ENCODE assay signal across 29 cellular contexts in genomic region chr2:218072002-218072401, GRCh38. TPM values are rescaled to one million over a fixed set of nuclear protein-coding genes. Genes with fewer than 3 reads are reported as not detected.
"Had no signal": no experiment of that assay in that cellular context is flagged by ENCODE, and none has a peak within 500 bp of the region (broad histone marks: within the 10 kb centered on the region; RNA-seq: fewer than 3 reads in every experiment).

No MANE protein-coding gene starts in this region.

- H3K36me3 Mint-ChIP-seq: mesothelial cell of epicardium had no signal

- H3K9me3 ChIP-seq: colonic mucosa, esophagus squamous epithelium, gastrocnemius medialis, heart right ventricle, left lung, lower lobe of right lung, mucosa of descending colon had no signal

- H3K36me3 ChIP-seq: colonic mucosa, esophagus squamous epithelium, gastrocnemius medialis, heart right ventricle, left lung, lower lobe of right lung had no signal

- H3K9me3 Mint-ChIP-seq: mesothelial cell of epicardium had no signal

- H3K27ac ChIP-seq: colonic mucosa, dorsolateral prefrontal cortex, esophagus squamous epithelium, gastrocnemius medialis, heart right ventricle, left lung, lower lobe of right lung had no signal

- H3K27me3 ChIP-seq: colonic mucosa had no signal

- H3K4me3 Mint-ChIP-seq: mesothelial cell of epicardium had no signal

- ATAC-seq: gastrocnemius medialis, heart right ventricle, left cardiac atrium, left lung, left ventricle myocardium superior, lower lobe of right lung, mucosa of descending colon had no signal

- DNase-seq: colonic mucosa; cortex of kidney; dermis blood vessel endothelial cell; dorsolateral prefrontal cortex; effector CD4-positive, alpha-beta T cell; effector memory CD4-positive, alpha-beta T cell; esophagus squamous epithelium; foreskin fibroblast; foreskin melanocyte; gastrocnemius medialis; glutamatergic neuron; head of caudate nucleus; heart right ventricle; hippocampal formation; left cardiac atrium; left lung; left ventricle myocardium superior; lower lobe of right lung; mesenchymal stem cell; mucosa of descending colon had no signal

- H3K4me1 ChIP-seq: colonic mucosa, lower lobe of right lung had no signal

- H3K4me3 ChIP-seq: colonic mucosa, dorsolateral prefrontal cortex, esophagus squamous epithelium, gastrocnemius medialis, heart right ventricle, left lung, lower lobe of right lung, mucosa of descending colon had no signal

- H3K27ac Mint-ChIP-seq: mesothelial cell of epicardium had no signal

RNA-seq across cellular contexts. Expression of gene RUFY4, which starts 2.9 kb away (rescaled TPM):
- total RNA-seq: chondrocyte, colonic mucosa, dermis blood vessel endothelial cell, endothelial cell of umbilical vein, epithelial cell of proximal tubule, esophagus squamous epithelium, glomerular endothelial cell, kidney epithelial cell, left cardiac atrium, left ventricle myocardium superior, lower leg skin, lower lobe of right lung, lung microvascular endothelial cell, mesothelial cell of epicardium, mucosa of descending colon had no signal
- polyA plus RNA-seq: endothelial cell of umbilical vein, heart right ventricle, keratinocyte had no signal

RNA-seq across cellular contexts. Expression of gene CXCR2, which starts 53.8 kb away (rescaled TPM):
- total RNA-seq: chondrocyte, dermis blood vessel endothelial cell, endothelial cell of umbilical vein, epithelial cell of proximal tubule, glomerular endothelial cell, kidney epithelial cell, lung microvascular endothelial cell had no signal
- polyA plus RNA-seq: endothelial cell of umbilical vein had no signal
